Comparison of ENCODE assay signal across 8 cellular contexts in genomic region chr1:229156819-229157218, GRCh38.
A peak's percentile ranks its signal among the peaks of the same experiment; 100 is the strongest.
DNase-seq lines count a peak whose midpoint lies in the region; TF ChIP-seq lines count a peak whose summit lies in the region.

No MANE protein-coding gene starts in this region.

- DNase-seq in D341Med (ENCODE audit: low spot score) (peak; percentile 57), NCI-H524 treated with DMSO at 0.1 percent for 48 hours (lab: John Stamatoyannopoulos, UW) (peak; percentile 1), endodermal cell (peak; percentile 71), osteocyte (ENCODE audit: extremely low spot score, unreplicated experiment) (no peak), KG1 (lab: John Stamatoyannopoulos, UW) (no peak), cerebellum (ENCODE audit: low spot score) (no peak), HAP-1 (ENCODE audit: low spot score in 2 of 2) (no peak), Ammon's horn (ENCODE audit: low spot score) (no peak)

- H3K36me3 Mint-ChIP-seq in endodermal cell (ENCODE audit: low read depth) (no peaks in the 10 kb centered on the region), osteocyte (ENCODE audit: unreplicated experiment) (no peaks in the 10 kb centered on the region)

- no peaks in the 10 kb centered on the region for H3K36me3 ChIP-seq in endodermal cell (ENCODE audit: control insufficient read depth, insufficient read depth, low read length)
- no peaks in the 10 kb centered on the region for H3K36me3 ChIP-seq in HAP-1 (replicated peaks)

- H3K27me3 ChIP-seq in endodermal cell (ENCODE audit: control insufficient read depth, insufficient read depth, low read length, poor library complexity, severe bottlenecking) (peaks cover 14% of the 10 kb centered on the region), HAP-1 (ENCODE audit: low read depth) (no peaks in the 10 kb centered on the region)

- no peaks in the 10 kb centered on the region for H3K9me3 ChIP-seq in endodermal cell (ENCODE audit: control insufficient read depth, low read length)
- H3K9me3 ChIP-seq in HAP-1: no peaks in the 10 kb centered on the region

- no peak overlapping the region for H3K9ac ChIP-seq in endodermal cell (ENCODE audit: extremely low read depth, low read length, poor library complexity, severe bottlenecking)

- H3K4me1 ChIP-seq in endodermal cell (ENCODE audit: control insufficient read depth, insufficient read depth, low read length): peaks cover 13% of the 10 kb centered on the region
- H3K4me1 ChIP-seq in HAP-1: no peaks in the 10 kb centered on the region

- TF ChIP-seq CTCF in endodermal cell (conservative IDR thresholded peaks at IDR 0.05): peak; percentile 79
- peak; percentile 47 for TF ChIP-seq CTCF in osteocyte (IDR thresholded peaks at IDR 0.05)

- in situ Hi-C loops in HAP-1 (cut with MboI; ENCODE audit: low sequenced_read_pairs): no loop called here

- H3K27ac ChIP-seq in endodermal cell (ENCODE audit: low read depth, low read length): no peak overlapping the region

- H3K4me1 Mint-ChIP-seq in endodermal cell (peaks cover 32% of the 10 kb centered on the region), osteocyte (ENCODE audit: unreplicated experiment) (no peaks in the 10 kb centered on the region)

- H3K27ac Mint-ChIP-seq in endodermal cell (no peak overlapping the region), osteocyte (ENCODE audit: unreplicated experiment) (no peak overlapping the region)

- H3K4me3 ChIP-seq in endodermal cell (ENCODE audit: low read length) (no peak overlapping the region), HAP-1 (no peak overlapping the region)

- 86 to 90% methylated on average over 2 to 3 of the region's 3 CpGs for WGBS in endodermal cell (ENCODE audit: insufficient coverage in 1 of 2, insufficient read length in 1 of 2), 2 experiments

- H3K27me3 Mint-ChIP-seq in endodermal cell (ENCODE audit: insufficient read depth) (peaks cover 4% of the 10 kb centered on the region), osteocyte (ENCODE audit: unreplicated experiment) (peaks cover 42% of the 10 kb centered on the region)

- H3K4me3 Mint-ChIP-seq in endodermal cell (no peak overlapping the region), osteocyte (ENCODE audit: unreplicated experiment) (no peak overlapping the region)

- H3K9me3 Mint-ChIP-seq in endodermal cell (no peaks in the 10 kb centered on the region), osteocyte (ENCODE audit: unreplicated experiment) (peaks cover 7% of the 10 kb centered on the region)

Comparison
In these comparisons a context has a peak if more than half of its experiments do, and no peak if none do; other contexts are left out.
1. DNase-seq: peak in D341Med (single experiment), NCI-H524 treated with DMSO at 0.1 percent for 48 hours (single experiment) and endodermal cell (single experiment); none in osteocyte (single experiment), KG1 (single experiment), cerebellum (single experiment), HAP-1 (0 of 2) and Ammon's horn (single experiment).